In genomic region chr19:57803265-57803593, GRCh38 we compare ENCODE assay signal across 9 cellular contexts. TPM values are rescaled to one million over a fixed set of nuclear protein-coding genes. Genes with fewer than 3 reads are reported as not detected.
DNase-seq lines count a peak whose midpoint lies in the region; ATAC-seq and TF ChIP-seq lines count a peak whose summit lies in the region.
"Had no signal": no experiment of that assay in that cellular context is flagged by ENCODE, and none has a peak within 500 bp of the region (broad histone marks: within the 10 kb centered on the region; RNA-seq: fewer than 3 reads in every experiment).

No MANE protein-coding gene starts in this region.

- intact Hi-C loops in activated naive CD4-positive, alpha-beta T cell treated with anti-CD3 and anti-CD28 coated beads for 36 hours (cut with micrococcal nuclease): no loop called here

- TF ChIP-seq CTCF in choroid plexus epithelial cell (conservative IDR thresholded peaks at IDR 0.05; ENCODE audit: low read depth, low read length): no peak
- no peak for TF ChIP-seq CTCF in type B pancreatic cell (conservative IDR thresholded peaks at IDR 0.05)

- peaks cover 2% of the 10 kb centered on the region for H3K9me3 Mint-ChIP-seq in activated naive CD4-positive, alpha-beta T cell treated with anti-CD3 and anti-CD28 coated beads for 36 hours
- no peaks in the 10 kb centered on the region for H3K9me3 Mint-ChIP-seq in type B pancreatic cell

- peak overlapping the region; percentile 85 for H3K56ac ChIP-seq in mesendoderm (ENCODE audit: low read length)

- no CpG with 5 or more reads among the region's 6 CpGs for WGBS in mesendoderm (ENCODE audit: extremely low coverage, insufficient coverage, low lambda C conversion rate)

- no peak overlapping the region for H2BK120ac ChIP-seq in mesendoderm (ENCODE audit: low read depth, low read length)

- no peak overlapping the region for H4K8ac ChIP-seq in mesendoderm (ENCODE audit: low read depth, low read length)

- H3K4me1 ChIP-seq in mesendoderm (ENCODE audit: control insufficient read depth, low read depth, low read length): peaks cover 13% of the 10 kb centered on the region
- H3K4me1 ChIP-seq: SJCRH30 had no signal

- H3K79me1 ChIP-seq in mesendoderm (ENCODE audit: low read length): peaks cover 3% of the 10 kb centered on the region

- H3K23ac ChIP-seq in mesendoderm (ENCODE audit: low read length): no peak overlapping the region

- H3K27ac ChIP-seq in mesendoderm (ENCODE audit: low read depth, low read length): peak overlapping the region; percentile 97
- H3K27ac ChIP-seq: SJCRH30 had no signal

- CTCF ChIA-PET in activated naive CD4-positive, alpha-beta T cell treated with anti-CD3 and anti-CD28 coated beads for 36 hours (lab: Charles Lee): no interaction called here

- H3K4me3 ChIP-seq in choroid plexus epithelial cell (ENCODE audit: low read depth, low read length): peak overlapping the region; percentile 77
- H3K4me3 ChIP-seq in mesendoderm (ENCODE audit: low read length): no peak overlapping the region
- H3K4me3 ChIP-seq: SJCRH30 had no signal

- peak overlapping the region; percentile 89 for H3K18ac ChIP-seq in mesendoderm (ENCODE audit: low read length)

- peaks cover 46% of the 10 kb centered on the region for H3K36me3 Mint-ChIP-seq in activated naive CD4-positive, alpha-beta T cell treated with anti-CD3 and anti-CD28 coated beads for 36 hours (ENCODE audit: low read depth)
- H3K36me3 Mint-ChIP-seq in type B pancreatic cell: peaks cover 34% of the 10 kb centered on the region

- no peak for DNase-seq in activated naive CD4-positive, alpha-beta T cell treated with anti-CD3 and anti-CD28 coated beads for 36 hours
- DNase-seq in activated naive CD4-positive, alpha-beta T cell treated with Interleukin-2 at 50 U/mL for 16 hours: no peak
- DNase-seq in choroid plexus epithelial cell (ENCODE audit: low read depth): no peak
- DNase-seq in mesendoderm: no peak
- no peak for DNase-seq in type B pancreatic cell (ENCODE audit: extremely low spot score, unreplicated experiment)
- no peak for DNase-seq in activated CD8-positive, alpha-beta memory T cell treated with anti-CD3 and anti-CD28 coated beads, Interleukin-2, amount 50 U/mL, for 48 hours
- no peak for DNase-seq in NCI-H226
- DNase-seq: SJCRH30 had no signal

- no peak overlapping the region for H3K4me2 ChIP-seq in mesendoderm (ENCODE audit: low read length)

- H3K4ac ChIP-seq in mesendoderm (ENCODE audit: low read depth, low read length): no peak overlapping the region

- no peaks in the 10 kb centered on the region for H3K27me3 Mint-ChIP-seq in activated naive CD4-positive, alpha-beta T cell treated with anti-CD3 and anti-CD28 coated beads for 36 hours (ENCODE audit: low read depth)
- no peaks in the 10 kb centered on the region for H3K27me3 Mint-ChIP-seq in type B pancreatic cell

- peak overlapping the region; percentile 59 for H3K27ac Mint-ChIP-seq in activated naive CD4-positive, alpha-beta T cell treated with anti-CD3 and anti-CD28 coated beads for 36 hours
- H3K27ac Mint-ChIP-seq in type B pancreatic cell: peak overlapping the region; percentile 98

- peaks cover 4% of the 10 kb centered on the region for H3K79me2 ChIP-seq in mesendoderm (ENCODE audit: control insufficient read depth, insufficient read depth, low read length)

- no peak overlapping the region for H2AK5ac ChIP-seq in mesendoderm (ENCODE audit: low read length)

- no peaks in the 10 kb centered on the region for H3K27me3 ChIP-seq in mesendoderm (ENCODE audit: insufficient read depth, low read length, poor library complexity)
- H3K27me3 ChIP-seq: SJCRH30 had no signal

- H3K9ac ChIP-seq in mesendoderm (ENCODE audit: low read length): peak overlapping the region; percentile 84

- H3K4me3 Mint-ChIP-seq in activated naive CD4-positive, alpha-beta T cell treated with anti-CD3 and anti-CD28 coated beads for 36 hours: peak overlapping the region; percentile 70
- H3K4me3 Mint-ChIP-seq in type B pancreatic cell: peak overlapping the region; percentile 95

- ATAC-seq in HG03354 (IDR thresholded peaks at IDR 0.05; ENCODE audit: poor library complexity, severe bottlenecking, unreplicated experiment): no peak

- H3K4me1 Mint-ChIP-seq in activated naive CD4-positive, alpha-beta T cell treated with anti-CD3 and anti-CD28 coated beads for 36 hours (ENCODE audit: low read depth): peaks cover 21% of the 10 kb centered on the region
- H3K4me1 Mint-ChIP-seq in type B pancreatic cell (ENCODE audit: unreplicated experiment): peaks cover 57% of the 10 kb centered on the region

- no peak overlapping the region for H4K5ac ChIP-seq in mesendoderm (ENCODE audit: low read length)

- H2BK15ac ChIP-seq in mesendoderm (replicated peaks; ENCODE audit: low read depth): no peak overlapping the region

- peaks cover 1% of the 10 kb centered on the region for H3K36me3 ChIP-seq in mesendoderm (ENCODE audit: control insufficient read depth, insufficient read depth, low read length)

- no peak overlapping the region for H2BK5ac ChIP-seq in mesendoderm (ENCODE audit: low read length)

RNA-seq across cellular contexts. Expression of gene ZNF552, which starts 11.5 kb away (rescaled TPM):
- total RNA-seq in activated naive CD4-positive, alpha-beta T cell treated with anti-CD3 and anti-CD28 coated beads for 36 hours: 1 to 10 TPM; 3.9 to 4.4 TPM
- polyA plus RNA-seq in mesendoderm (2013, experiment 1 of 2): 7.8 TPM
- 8.2 TPM for polyA plus RNA-seq in mesendoderm (2013, experiment 2 of 2)
- total RNA-seq in type B pancreatic cell (ENCODE audit: low replicate concordance): 19.0 and 30.4 TPM in 2 replicates

RNA-seq across cellular contexts. Expression of gene ZNF587B, which starts 26.9 kb away (rescaled TPM):
- 1 to 10 TPM; 8.7 to 9.2 TPM for total RNA-seq in activated naive CD4-positive, alpha-beta T cell treated with anti-CD3 and anti-CD28 coated beads for 36 hours
- polyA plus RNA-seq in mesendoderm (2013, experiment 1 of 2): 22.6 TPM
- 21.8 TPM for polyA plus RNA-seq in mesendoderm (2013, experiment 2 of 2)
- 20.9 and 25.5 TPM in 2 replicates for total RNA-seq in type B pancreatic cell (ENCODE audit: low replicate concordance)

RNA-seq across cellular contexts. Expression of gene ZNF586, which starts 33.8 kb away (rescaled TPM):
- 10 to 100 TPM; 14.5 to 14.9 TPM for total RNA-seq in activated naive CD4-positive, alpha-beta T cell treated with anti-CD3 and anti-CD28 coated beads for 36 hours
- 8.3 TPM for polyA plus RNA-seq in mesendoderm (2013, experiment 1 of 2)
- 8.8 TPM for polyA plus RNA-seq in mesendoderm (2013, experiment 2 of 2)
- total RNA-seq in type B pancreatic cell (ENCODE audit: low replicate concordance): 19.6 and 25.3 TPM in 2 replicates

RNA-seq across cellular contexts. Expression of gene ZNF587, which starts 46.4 kb away (rescaled TPM):
- total RNA-seq in activated naive CD4-positive, alpha-beta T cell treated with anti-CD3 and anti-CD28 coated beads for 36 hours: 10 to 100 TPM; 17.5 to 20.2 TPM
- 15.6 TPM for polyA plus RNA-seq in mesendoderm (2013, experiment 1 of 2)
- 15.9 TPM for polyA plus RNA-seq in mesendoderm (2013, experiment 2 of 2)
- 48.2 and 61.3 TPM in 2 replicates for total RNA-seq in type B pancreatic cell (ENCODE audit: low replicate concordance)

RNA-seq across cellular contexts. Expression of gene ZNF776, which starts 56.6 kb away (rescaled TPM):
- total RNA-seq in activated naive CD4-positive, alpha-beta T cell treated with anti-CD3 and anti-CD28 coated beads for 36 hours: 10 to 100 TPM in 1 of 2 experiments, 1 to 10 TPM in 1; 9.4 to 10.3 TPM
- polyA plus RNA-seq in mesendoderm (2013, experiment 1 of 2): 7.4 TPM
- 7.2 TPM for polyA plus RNA-seq in mesendoderm (2013, experiment 2 of 2)
- 23.9 and 29.6 TPM in 2 replicates for total RNA-seq in type B pancreatic cell (ENCODE audit: low replicate concordance)
